2 cellular contexts compared by ENCODE assay signal in genomic region chr14:101628975-101629374, GRCh38.
TF ChIP-seq lines count a peak whose summit lies in the region.

No MANE protein-coding gene starts in this region.

TF ChIP-seq in A549, 52 proteins besides CTCF, POLR2A, EP300 and RAD21 (continued from another document):
- no peak for TF ChIP-seq HMGXB4 (CRISPR knock-in tag; IDR thresholded peaks at IDR 0.05; ENCODE audit: borderline replicate concordance)
- TF ChIP-seq CBX8 (IDR thresholded peaks at IDR 0.05): no peak

TF ChIP-seq in HCT116, 20 proteins besides CTCF, POLR2A, EP300 and RAD21 (continued from another document):
- no peak for TF ChIP-seq MAX (IDR thresholded peaks at IDR 0.05)
- no peak for TF ChIP-seq CEBPB (IDR thresholded peaks at IDR 0.05; ENCODE audit: low read depth)
- no peak for TF ChIP-seq JUND (IDR thresholded peaks at IDR 0.05)
- TF ChIP-seq SP1 (IDR thresholded peaks at IDR 0.05; ENCODE audit: low read depth): no peak
- no peak; the same call in 1 of the 2 replicates for TF ChIP-seq ZFX (IDR thresholded peaks at IDR 0.05)
